10 cellular contexts compared by ENCODE assay signal in genomic region chr19:19214892-19215291, GRCh38. TPM values are rescaled to one million over a fixed set of nuclear protein-coding genes. Genes with fewer than 3 reads are reported as not detected.
DNase-seq lines count a peak whose midpoint lies in the region; ATAC-seq, FAIRE-seq and TF ChIP-seq lines count a peak whose summit lies in the region.
"Had no signal": no experiment of that assay in that cellular context is flagged by ENCODE, and none has a peak within 500 bp of the region (broad histone marks: within the 10 kb centered on the region; RNA-seq: fewer than 3 reads in every experiment).

No MANE protein-coding gene starts in this region.

- H3K4me3 ChIP-seq in endodermal cell (ENCODE audit: low read length) (no peak overlapping the region), gastroesophageal sphincter (no peak overlapping the region), WERI-Rb-1 (ENCODE audit: low read depth, low read length) (no peak overlapping the region)

- no peak for FAIRE-seq in H54 (lab: Jason Lieb, UNC)

- CTCF ChIA-PET in HEK293T (lab: Yijun Ruan, JAX) = no interaction called here

- H3K36me3 ChIP-seq in endodermal cell (ENCODE audit: control insufficient read depth, insufficient read depth, low read length) = no peaks in the 10 kb centered on the region
- no peaks in the 10 kb centered on the region for H3K36me3 ChIP-seq in gastroesophageal sphincter
- no peaks in the 10 kb centered on the region for H3K36me3 ChIP-seq in WERI-Rb-1

- peaks cover 55% of the 10 kb centered on the region for H3K27me3 ChIP-seq in endodermal cell (ENCODE audit: control insufficient read depth, insufficient read depth, low read length, poor library complexity, severe bottlenecking)
- H3K27me3 ChIP-seq in gastroesophageal sphincter = peaks cover 89% of the 10 kb centered on the region
- H3K27me3 ChIP-seq in WERI-Rb-1 (ENCODE audit: insufficient read depth, low read depth, severe bottlenecking) = no peaks in the 10 kb centered on the region

- H3K27me3 Mint-ChIP-seq in endodermal cell (ENCODE audit: insufficient read depth) = peaks cover 66% of the 10 kb centered on the region
- H3K27me3 Mint-ChIP-seq in osteocyte (ENCODE audit: unreplicated experiment) = peaks cover 37% of the 10 kb centered on the region

- H3K9me3 Mint-ChIP-seq in endodermal cell (no peaks in the 10 kb centered on the region), osteocyte (ENCODE audit: unreplicated experiment) (no peaks in the 10 kb centered on the region)
- H3K9me3 Mint-ChIP-seq: activated naive CD4-positive, alpha-beta T cell treated with anti-CD3 and anti-CD28 coated beads, Interleukin-2, amount 50 U/mL, for 24 hours had no signal

- H3K9me3 ChIP-seq in endodermal cell (ENCODE audit: control insufficient read depth, low read length) (no peaks in the 10 kb centered on the region), gastroesophageal sphincter (peaks cover 0 to 9% (median 0%) of the 10 kb centered on the region in 3 donors), WERI-Rb-1 (ENCODE audit: severe bottlenecking) (peaks cover 6% of the 10 kb centered on the region)

- TF ChIP-seq CTCF in endodermal cell (conservative IDR thresholded peaks at IDR 0.05) (no peak), osteocyte (IDR thresholded peaks at IDR 0.05) (no peak), gastroesophageal sphincter (IDR thresholded peaks at IDR 0.05) (no peak), WERI-Rb-1 (IDR thresholded peaks at IDR 0.05; ENCODE audit: low read depth, low read length) (no peak)

- 6% methylated on average over 8 of the region's 8 CpGs; no CpG with 5 or more reads in 1 of the 2 experiments for WGBS in endodermal cell (ENCODE audit: insufficient coverage in 1 of 2, insufficient read length in 1 of 2), 2 experiments
- 0% methylated on average over 2 to 5 of the region's 8 CpGs for WGBS in gastroesophageal sphincter (ENCODE audit: low coverage in 1 of 2), 2 donors

- H3K27ac ChIP-seq in endodermal cell (ENCODE audit: low read depth, low read length) = no peak overlapping the region
- no peak overlapping the region for H3K27ac ChIP-seq in gastroesophageal sphincter
- no peak overlapping the region for H3K27ac ChIP-seq in WERI-Rb-1

- ATAC-seq in HG03469 (IDR thresholded peaks at IDR 0.05; ENCODE audit: unreplicated experiment) (no peak), gastroesophageal sphincter (no peak)

- H3K4me1 Mint-ChIP-seq in endodermal cell (no peaks in the 10 kb centered on the region), osteocyte (ENCODE audit: unreplicated experiment) (no peaks in the 10 kb centered on the region)

- H3K36me3 Mint-ChIP-seq in endodermal cell (ENCODE audit: low read depth) (no peaks in the 10 kb centered on the region), osteocyte (ENCODE audit: unreplicated experiment) (no peaks in the 10 kb centered on the region)
- H3K36me3 Mint-ChIP-seq: activated naive CD4-positive, alpha-beta T cell treated with anti-CD3 and anti-CD28 coated beads, Interleukin-2, amount 50 U/mL, for 24 hours had no signal

- no peak overlapping the region for H3K9ac ChIP-seq in endodermal cell (ENCODE audit: extremely low read depth, low read length, poor library complexity, severe bottlenecking)

- H3K4me3 Mint-ChIP-seq in endodermal cell (no peak overlapping the region), osteocyte (ENCODE audit: unreplicated experiment) (no peak overlapping the region)
- H3K4me3 Mint-ChIP-seq: activated naive CD4-positive, alpha-beta T cell treated with anti-CD3 and anti-CD28 coated beads, Interleukin-2, amount 50 U/mL, for 24 hours had no signal

- DNase-seq in HEK293T (ENCODE audit: extremely low spot score) = peak; percentile 74
- peak; percentile 31 for DNase-seq in OCI-M2 (lab: John Stamatoyannopoulos, UW; ENCODE audit: unreplicated experiment)
- peak; percentile 98 for DNase-seq in endodermal cell
- peak; percentile 88 for DNase-seq in osteocyte (ENCODE audit: extremely low spot score, unreplicated experiment)
- DNase-seq in WERI-Rb-1 = no peak
- DNase-seq in H54 (ENCODE audit: insufficient read length, low spot score) = no peak
- DNase-seq: NCI-H2171 had no signal

- H3K27ac Mint-ChIP-seq in endodermal cell = no peak overlapping the region
- no peak overlapping the region for H3K27ac Mint-ChIP-seq in osteocyte (ENCODE audit: unreplicated experiment)
- H3K27ac Mint-ChIP-seq: activated naive CD4-positive, alpha-beta T cell treated with anti-CD3 and anti-CD28 coated beads, Interleukin-2, amount 50 U/mL, for 24 hours had no signal

- no peak for TF ChIP-seq EP300 in gastroesophageal sphincter (IDR thresholded peaks at IDR 0.05)

- POLR2A ChIA-PET in HEK293T (lab: Yijun Ruan, JAX) = no interaction called here

- H3K4me1 ChIP-seq in endodermal cell (ENCODE audit: control insufficient read depth, insufficient read depth, low read length) (no peaks in the 10 kb centered on the region), gastroesophageal sphincter (no peaks in the 10 kb centered on the region)

- no peak for TF ChIP-seq POLR2A in gastroesophageal sphincter (IDR thresholded peaks at IDR 0.05)
- TF ChIP-seq POLR2A in H54 (IDR thresholded peaks at IDR 0.05; ENCODE audit: low read depth, low read length) = no peak

TF ChIP-seq in HEK293T, 16 proteins besides CTCF, POLR2A, EP300 and RAD21:
- TF ChIP-seq ZNF384 (IDR thresholded peaks at IDR 0.05) (no peak), ARNT (IDR thresholded peaks at IDR 0.05) (no peak), L3MBTL2 (conservative IDR thresholded peaks at IDR 0.05) (no peak), LEF1 (IDR thresholded peaks at IDR 0.05; ENCODE audit: borderline replicate concordance) (no peak), NFRKB (IDR thresholded peaks at IDR 0.05) (no peak), ELF4 (IDR thresholded peaks at IDR 0.05) (no peak), FOXM1 (IDR thresholded peaks at IDR 0.05; ENCODE audit: borderline replicate concordance) (no peak), SUZ12 (IDR thresholded peaks at IDR 0.05) (no peak), BHLHE40 (IDR thresholded peaks at IDR 0.05; ENCODE audit: borderline replicate concordance) (no peak), FOXA1 (IDR thresholded peaks at IDR 0.05) (no peak), CTBP1 (IDR thresholded peaks at IDR 0.05; ENCODE audit: borderline replicate concordance) (no peak), SP1 (IDR thresholded peaks at IDR 0.05) (no peak), HDGF (IDR thresholded peaks at IDR 0.05; ENCODE audit: borderline replicate concordance) (no peak), TARDBP (IDR thresholded peaks at IDR 0.05) (no peak), FOXK2 (IDR thresholded peaks at IDR 0.05) (no peak)
- TF ChIP-seq, protein P1, sequence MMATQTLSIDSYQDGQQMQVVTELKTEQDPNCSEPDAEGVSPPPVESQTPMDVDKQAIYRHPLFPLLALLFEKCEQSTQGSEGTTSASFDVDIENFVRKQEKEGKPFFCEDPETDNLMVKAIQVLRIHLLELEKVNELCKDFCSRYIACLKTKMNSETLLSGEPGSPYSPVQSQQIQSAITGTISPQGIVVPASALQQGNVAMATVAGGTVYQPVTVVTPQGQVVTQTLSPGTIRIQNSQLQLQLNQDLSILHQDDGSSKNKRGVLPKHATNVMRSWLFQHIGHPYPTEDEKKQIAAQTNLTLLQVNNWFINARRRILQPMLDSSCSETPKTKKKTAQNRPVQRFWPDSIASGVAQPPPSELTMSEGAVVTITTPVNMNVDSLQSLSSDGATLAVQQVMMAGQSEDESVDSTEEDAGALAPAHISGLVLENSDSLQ (IDR thresholded peaks at IDR 0.05) = no peak

RNA-seq across cellular contexts. Expression of gene NCAN, which starts 3.1 kb away (rescaled TPM):
- total RNA-seq in endodermal cell = 1 to 10 TPM in 1 of 2 donors, under 1 TPM in 1; 0.77 to 4.2 TPM
- 12.7 TPM for polyA plus RNA-seq in endodermal cell (2013, experiment 1 of 2)
- polyA plus RNA-seq in endodermal cell (2013, experiment 2 of 2) = 11.5 TPM
- not detected in 2 replicates for total RNA-seq in osteocyte
- under 1 TPM in 2 of 4 donors, not detected in 2; 0.19 to 0.31 TPM for total RNA-seq in gastroesophageal sphincter

RNA-seq across cellular contexts. Expression of gene NR2C2AP, which starts 11.7 kb away (rescaled TPM):
- total RNA-seq in endodermal cell (10 to 100 TPM; 14.7 to 17.2 TPM), osteocyte (11.6 and 11.7 TPM in 2 replicates), gastroesophageal sphincter (10 to 100 TPM; 14.0 to 21.4 (median 16.8) TPM)
- polyA plus RNA-seq in endodermal cell (2013, experiment 1 of 2) = 9.3 TPM
- polyA plus RNA-seq in endodermal cell (2013, experiment 2 of 2) = 9.3 TPM

RNA-seq across cellular contexts. Expression of gene RFXANK, which starts 22.8 kb away (rescaled TPM):
- total RNA-seq in endodermal cell (100 to 1,000 TPM; 117 to 122 TPM), osteocyte (74.8 and 75.3 TPM in 2 replicates), gastroesophageal sphincter (10 to 100 TPM; 36.2 to 46.6 (median 40.9) TPM)
- 85.2 TPM for polyA plus RNA-seq in endodermal cell (2013, experiment 1 of 2)
- 71.0 TPM for polyA plus RNA-seq in endodermal cell (2013, experiment 2 of 2)

RNA-seq across cellular contexts. Expression of gene BORCS8, which starts 22.9 kb away (rescaled TPM):
- total RNA-seq in endodermal cell (10 to 100 TPM; 22.6 to 34.3 TPM), osteocyte (23.7 and 24.4 TPM in 2 replicates), gastroesophageal sphincter (10 to 100 TPM in 3 of 4 donors, 1 to 10 TPM in 1; 9.4 to 28.8 (median 14.7) TPM)
- 18.4 TPM for polyA plus RNA-seq in endodermal cell (2013, experiment 1 of 2)
- 15.1 TPM for polyA plus RNA-seq in endodermal cell (2013, experiment 2 of 2)

RNA-seq across cellular contexts. Expression of gene MEF2B, which starts 44.8 kb away (rescaled TPM):
- total RNA-seq in endodermal cell = 1 to 10 TPM; 1.2 to 1.6 TPM
- 0.64 TPM for polyA plus RNA-seq in endodermal cell (2013, experiment 1 of 2)
- polyA plus RNA-seq in endodermal cell (2013, experiment 2 of 2) = 0.99 TPM
- 1.2 and 1.6 TPM in 2 replicates for total RNA-seq in osteocyte
- not detected for total RNA-seq in gastroesophageal sphincter

Comparison
In these comparisons a context has a peak if more than half of its experiments do, and no peak if none do; other contexts are left out.
1. DNase-seq: peak in HEK293T (single experiment), OCI-M2 (single experiment), endodermal cell (single experiment) and osteocyte (single experiment); none in WERI-Rb-1 (single experiment) and H54 (single experiment).